1 cellular context compared by ENCODE assay signal in the genomic region with DNA sequence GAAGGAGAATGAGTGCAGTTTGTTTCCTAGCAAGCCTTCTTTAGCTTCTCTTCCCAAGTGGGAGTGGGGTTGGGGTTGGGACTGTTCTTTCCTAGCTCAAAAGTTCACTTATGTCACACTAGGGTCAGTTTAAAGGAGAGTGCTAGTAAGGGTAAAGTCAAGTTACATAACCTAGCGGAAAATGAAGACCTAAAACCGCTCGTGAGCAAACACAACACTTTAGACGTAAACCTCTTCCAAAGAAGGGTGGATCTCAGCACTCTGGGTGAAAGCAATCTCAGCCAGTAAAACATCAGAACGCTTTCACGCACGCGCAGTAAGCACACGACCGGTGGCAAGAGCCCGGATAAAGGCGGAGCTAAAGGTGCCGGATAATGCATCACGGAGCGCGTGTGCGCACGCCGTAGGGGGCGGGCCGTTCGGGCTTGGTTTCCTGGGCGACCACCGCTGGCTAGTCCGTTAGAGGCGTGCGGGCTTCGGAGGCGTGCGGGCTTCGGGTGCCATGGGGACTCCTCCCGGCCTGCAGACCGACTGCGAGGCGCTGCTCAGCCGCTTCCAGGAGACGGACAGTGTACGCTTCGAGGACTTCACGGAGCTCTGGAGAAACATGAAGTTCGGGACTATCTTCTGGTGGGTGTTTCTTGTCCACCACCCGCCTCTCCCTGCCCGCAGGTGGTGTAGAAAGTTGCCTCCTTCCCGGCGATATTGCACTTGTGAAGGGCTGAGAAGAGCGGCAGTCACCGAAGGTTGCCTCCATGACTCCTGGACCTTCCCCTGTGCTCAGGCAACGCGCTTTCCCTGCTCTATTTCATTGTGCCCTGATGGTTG.
TF ChIP-seq lines count a peak whose summit lies in the region.

A gene with protein sequence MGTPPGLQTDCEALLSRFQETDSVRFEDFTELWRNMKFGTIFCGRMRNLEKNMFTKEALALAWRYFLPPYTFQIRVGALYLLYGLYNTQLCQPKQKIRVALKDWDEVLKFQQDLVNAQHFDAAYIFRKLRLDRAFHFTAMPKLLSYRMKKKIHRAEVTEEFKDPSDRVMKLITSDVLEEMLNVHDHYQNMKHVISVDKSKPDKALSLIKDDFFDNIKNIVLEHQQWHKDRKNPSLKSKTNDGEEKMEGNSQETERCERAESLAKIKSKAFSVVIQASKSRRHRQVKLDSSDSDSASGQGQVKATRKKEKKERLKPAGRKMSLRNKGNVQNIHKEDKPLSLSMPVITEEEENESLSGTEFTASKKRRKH (plus strand): TSS at position 462 of the 828 bp plus-strand sequence. CDS start 41 bp downstream, at position 503.

TF ChIP-seq in WTC11, 78 proteins besides CTCF, POLR2A, EP300 and RAD21 (continued from another document):
- TF ChIP-seq, protein P1, sequence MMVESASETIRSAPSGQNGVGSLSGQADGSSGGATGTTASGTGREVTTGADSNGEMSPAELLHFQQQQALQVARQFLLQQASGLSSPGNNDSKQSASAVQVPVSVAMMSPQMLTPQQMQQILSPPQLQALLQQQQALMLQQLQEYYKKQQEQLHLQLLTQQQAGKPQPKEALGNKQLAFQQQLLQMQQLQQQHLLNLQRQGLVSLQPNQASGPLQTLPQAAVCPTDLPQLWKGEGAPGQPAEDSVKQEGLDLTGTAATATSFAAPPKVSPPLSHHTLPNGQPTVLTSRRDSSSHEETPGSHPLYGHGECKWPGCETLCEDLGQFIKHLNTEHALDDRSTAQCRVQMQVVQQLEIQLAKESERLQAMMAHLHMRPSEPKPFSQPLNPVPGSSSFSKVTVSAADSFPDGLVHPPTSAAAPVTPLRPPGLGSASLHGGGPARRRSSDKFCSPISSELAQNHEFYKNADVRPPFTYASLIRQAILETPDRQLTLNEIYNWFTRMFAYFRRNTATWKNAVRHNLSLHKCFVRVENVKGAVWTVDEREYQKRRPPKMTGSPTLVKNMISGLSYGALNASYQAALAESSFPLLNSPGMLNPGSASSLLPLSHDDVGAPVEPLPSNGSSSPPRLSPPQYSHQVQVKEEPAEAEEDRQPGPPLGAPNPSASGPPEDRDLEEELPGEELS (CRISPR knock-in tag; IDR thresholded peaks at IDR 0.05) = peak; percentile 60
- TF ChIP-seq, protein P2, sequence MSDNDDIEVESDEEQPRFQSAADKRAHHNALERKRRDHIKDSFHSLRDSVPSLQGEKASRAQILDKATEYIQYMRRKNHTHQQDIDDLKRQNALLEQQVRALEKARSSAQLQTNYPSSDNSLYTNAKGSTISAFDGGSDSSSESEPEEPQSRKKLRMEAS (CRISPR knock-in tag; IDR thresholded peaks at IDR 0.05) = peak; percentile 92
- TF ChIP-seq ZNF317 (CRISPR knock-in tag; IDR thresholded peaks at IDR 0.05; ENCODE audit: borderline replicate concordance, low read depth) = no peak
- TF ChIP-seq, protein P3, sequence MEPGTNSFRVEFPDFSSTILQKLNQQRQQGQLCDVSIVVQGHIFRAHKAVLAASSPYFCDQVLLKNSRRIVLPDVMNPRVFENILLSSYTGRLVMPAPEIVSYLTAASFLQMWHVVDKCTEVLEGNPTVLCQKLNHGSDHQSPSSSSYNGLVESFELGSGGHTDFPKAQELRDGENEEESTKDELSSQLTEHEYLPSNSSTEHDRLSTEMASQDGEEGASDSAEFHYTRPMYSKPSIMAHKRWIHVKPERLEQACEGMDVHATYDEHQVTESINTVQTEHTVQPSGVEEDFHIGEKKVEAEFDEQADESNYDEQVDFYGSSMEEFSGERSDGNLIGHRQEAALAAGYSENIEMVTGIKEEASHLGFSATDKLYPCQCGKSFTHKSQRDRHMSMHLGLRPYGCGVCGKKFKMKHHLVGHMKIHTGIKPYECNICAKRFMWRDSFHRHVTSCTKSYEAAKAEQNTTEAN (CRISPR knock-in tag; IDR thresholded peaks at IDR 0.05) = no peak
- TF ChIP-seq ETV6 (CRISPR knock-in tag; IDR thresholded peaks at IDR 0.05) = 0 out of 2 replicates have a peak, but pooled peaks have one; percentile 65
- TF ChIP-seq TEAD1 (CRISPR knock-in tag; IDR thresholded peaks at IDR 0.05) = peak; percentile 29; the same call in 1 of the 2 replicates
- TF ChIP-seq TCF7 (CRISPR knock-in tag; IDR thresholded peaks at IDR 0.05; ENCODE audit: low read depth) = no peak
- TF ChIP-seq SOX15 (CRISPR knock-in tag; IDR thresholded peaks at IDR 0.05) = no peak
- 0 out of 2 replicates have a peak, but pooled peaks have one; percentile 35 for TF ChIP-seq GABPB1 (CRISPR knock-in tag; IDR thresholded peaks at IDR 0.05)
- TF ChIP-seq SMAD4 (CRISPR knock-in tag; IDR thresholded peaks at IDR 0.05) = no peak
- peak; percentile 71; the same call in 1 of the 2 replicates for TF ChIP-seq FOXP1 (CRISPR knock-in tag; IDR thresholded peaks at IDR 0.05; ENCODE audit: borderline replicate concordance)
- TF ChIP-seq, protein P4, sequence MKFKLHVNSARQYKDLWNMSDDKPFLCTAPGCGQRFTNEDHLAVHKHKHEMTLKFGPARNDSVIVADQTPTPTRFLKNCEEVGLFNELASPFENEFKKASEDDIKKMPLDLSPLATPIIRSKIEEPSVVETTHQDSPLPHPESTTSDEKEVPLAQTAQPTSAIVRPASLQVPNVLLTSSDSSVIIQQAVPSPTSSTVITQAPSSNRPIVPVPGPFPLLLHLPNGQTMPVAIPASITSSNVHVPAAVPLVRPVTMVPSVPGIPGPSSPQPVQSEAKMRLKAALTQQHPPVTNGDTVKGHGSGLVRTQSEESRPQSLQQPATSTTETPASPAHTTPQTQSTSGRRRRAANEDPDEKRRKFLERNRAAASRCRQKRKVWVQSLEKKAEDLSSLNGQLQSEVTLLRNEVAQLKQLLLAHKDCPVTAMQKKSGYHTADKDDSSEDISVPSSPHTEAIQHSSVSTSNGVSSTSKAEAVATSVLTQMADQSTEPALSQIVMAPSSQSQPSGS (CRISPR knock-in tag; IDR thresholded peaks at IDR 0.05; ENCODE audit: borderline replicate concordance, low read depth) = no peak
- TF ChIP-seq, protein P5, sequence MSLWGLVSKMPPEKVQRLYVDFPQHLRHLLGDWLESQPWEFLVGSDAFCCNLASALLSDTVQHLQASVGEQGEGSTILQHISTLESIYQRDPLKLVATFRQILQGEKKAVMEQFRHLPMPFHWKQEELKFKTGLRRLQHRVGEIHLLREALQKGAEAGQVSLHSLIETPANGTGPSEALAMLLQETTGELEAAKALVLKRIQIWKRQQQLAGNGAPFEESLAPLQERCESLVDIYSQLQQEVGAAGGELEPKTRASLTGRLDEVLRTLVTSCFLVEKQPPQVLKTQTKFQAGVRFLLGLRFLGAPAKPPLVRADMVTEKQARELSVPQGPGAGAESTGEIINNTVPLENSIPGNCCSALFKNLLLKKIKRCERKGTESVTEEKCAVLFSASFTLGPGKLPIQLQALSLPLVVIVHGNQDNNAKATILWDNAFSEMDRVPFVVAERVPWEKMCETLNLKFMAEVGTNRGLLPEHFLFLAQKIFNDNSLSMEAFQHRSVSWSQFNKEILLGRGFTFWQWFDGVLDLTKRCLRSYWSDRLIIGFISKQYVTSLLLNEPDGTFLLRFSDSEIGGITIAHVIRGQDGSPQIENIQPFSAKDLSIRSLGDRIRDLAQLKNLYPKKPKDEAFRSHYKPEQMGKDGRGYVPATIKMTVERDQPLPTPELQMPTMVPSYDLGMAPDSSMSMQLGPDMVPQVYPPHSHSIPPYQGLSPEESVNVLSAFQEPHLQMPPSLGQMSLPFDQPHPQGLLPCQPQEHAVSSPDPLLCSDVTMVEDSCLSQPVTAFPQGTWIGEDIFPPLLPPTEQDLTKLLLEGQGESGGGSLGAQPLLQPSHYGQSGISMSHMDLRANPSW (CRISPR knock-in tag; conservative IDR thresholded peaks at IDR 0.05; ENCODE audit: low read depth) = no peak
- TF ChIP-seq MYBL2 (CRISPR knock-in tag; IDR thresholded peaks at IDR 0.05) = no peak; the same call in 1 of the 2 replicates
